Comparison of ENCODE assay signal across 1 cellular context in genomic region chr16:30086291-30087140, GRCh38.
TF ChIP-seq lines count a peak whose summit lies in the region.

No MANE protein-coding gene starts in this region.

TF ChIP-seq in H1, 55 proteins besides CTCF, POLR2A, EP300 and RAD21:
- no peak for TF ChIP-seq HDAC2 (IDR thresholded peaks at IDR 0.05; ENCODE audit: borderline replicate concordance in 1 of 2, low read depth in 2 of 2, low read length in 2 of 2)
- no peak for TF ChIP-seq ZNF274 (IDR thresholded peaks at IDR 0.05; ENCODE audit: borderline replicate concordance, extremely low read depth, low read length)
- no peak for TF ChIP-seq BACH1 (IDR thresholded peaks at IDR 0.05; ENCODE audit: low read length)
- no peak for TF ChIP-seq E2F6 (IDR thresholded peaks at IDR 0.05)
- TF ChIP-seq SP2 (IDR thresholded peaks at IDR 0.05; ENCODE audit: low read length): no peak
- no peak for TF ChIP-seq PHF8 (conservative IDR thresholded peaks at IDR 0.05; ENCODE audit: low read depth, low read length)
- no peak for TF ChIP-seq CHD1 (IDR thresholded peaks at IDR 0.05; ENCODE audit: low read depth, low read length)
- TF ChIP-seq YY1 (IDR thresholded peaks at IDR 0.05; ENCODE audit: low read depth, low read length): no peak
- no peak for TF ChIP-seq BRCA1 (IDR thresholded peaks at IDR 0.05; ENCODE audit: low read depth, low read length)
- TF ChIP-seq POLR2AphosphoS5 (IDR thresholded peaks at IDR 0.05; ENCODE audit: low read depth, low read length): no peak
- no peak for TF ChIP-seq EZH2 (IDR thresholded peaks at IDR 0.05; ENCODE audit: low read depth, low read length, severe bottlenecking)
- TF ChIP-seq, protein P1, sequence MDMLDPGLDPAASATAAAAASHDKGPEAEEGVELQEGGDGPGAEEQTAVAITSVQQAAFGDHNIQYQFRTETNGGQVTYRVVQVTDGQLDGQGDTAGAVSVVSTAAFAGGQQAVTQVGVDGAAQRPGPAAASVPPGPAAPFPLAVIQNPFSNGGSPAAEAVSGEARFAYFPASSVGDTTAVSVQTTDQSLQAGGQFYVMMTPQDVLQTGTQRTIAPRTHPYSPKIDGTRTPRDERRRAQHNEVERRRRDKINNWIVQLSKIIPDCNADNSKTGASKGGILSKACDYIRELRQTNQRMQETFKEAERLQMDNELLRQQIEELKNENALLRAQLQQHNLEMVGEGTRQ (IDR thresholded peaks at IDR 0.05; ENCODE audit: low read length): no peak
- TF ChIP-seq KDM5A (IDR thresholded peaks at IDR 0.05; ENCODE audit: low read length): no peak
- no peak for TF ChIP-seq NANOG (IDR thresholded peaks at IDR 0.05; ENCODE audit: insufficient read depth, low read depth, low read length, poor library complexity, severe bottlenecking)
- TF ChIP-seq RFX5 (IDR thresholded peaks at IDR 0.05; ENCODE audit: borderline replicate concordance, low read depth, low read length): no peak
- TF ChIP-seq JUND (IDR thresholded peaks at IDR 0.05; ENCODE audit: low read length): no peak
- no peak for TF ChIP-seq KDM4A (IDR thresholded peaks at IDR 0.05; ENCODE audit: low read depth, low read length, severe bottlenecking)
TF ChIP-seq in H1: peak in this region for 0.
